In the genomic region with DNA sequence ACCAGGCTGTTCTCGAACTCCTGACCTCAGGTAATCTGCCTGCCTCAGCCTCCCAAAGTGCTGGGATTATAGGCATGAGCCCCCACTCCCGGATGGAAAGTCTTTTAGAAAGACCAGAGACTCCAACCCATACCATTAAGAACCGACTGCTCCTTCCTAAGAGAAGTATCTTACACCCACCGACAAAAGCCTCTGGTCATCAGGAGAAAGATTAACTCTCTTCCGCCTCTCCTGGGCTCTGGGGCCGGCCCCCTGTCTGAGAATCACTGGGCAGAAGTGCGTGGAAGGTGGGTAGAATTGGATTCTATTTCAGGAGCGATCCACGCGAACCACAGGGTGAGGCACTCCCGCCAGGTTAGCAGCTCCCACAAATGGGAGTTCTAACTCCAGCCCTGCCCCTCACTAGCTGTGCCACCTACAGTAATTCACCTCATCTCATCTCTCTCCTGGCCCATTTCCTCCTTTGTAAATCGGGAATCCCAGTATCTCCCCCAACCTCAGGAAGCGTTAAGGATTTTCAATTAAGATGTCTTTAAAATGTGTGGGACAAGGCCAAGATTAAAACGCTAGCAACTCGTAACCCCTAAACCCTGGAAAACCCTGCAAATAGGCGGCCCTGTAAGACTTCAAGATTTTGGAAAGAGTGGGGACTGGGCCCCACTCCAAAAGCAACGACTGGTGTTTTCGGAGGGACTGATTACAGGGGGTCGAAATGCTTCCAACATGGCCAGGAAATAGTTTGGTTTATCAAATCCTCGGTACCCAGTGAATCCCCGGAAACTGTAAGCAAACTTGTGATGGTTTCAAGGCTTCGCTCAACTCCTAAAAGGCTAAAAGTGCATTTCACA, we compare ENCODE assay signal across 9 cellular contexts. TPM values are rescaled to one million over a fixed set of nuclear protein-coding genes. Genes with fewer than 3 reads are reported as not detected.
DNase-seq lines count a peak whose midpoint lies in the region; ATAC-seq and TF ChIP-seq lines count a peak whose summit lies in the region.
"Had no signal": no experiment of that assay in that cellular context is flagged by ENCODE, and none has a peak within 500 bp of the region (broad histone marks: within the 10 kb centered on the region; RNA-seq: fewer than 3 reads in every experiment).

No MANE protein-coding gene starts in this region.

- intact Hi-C loops in breast epithelium (cut with DNase I; ENCODE audit: low total_unique reads) = loop anchor here (5.0 kb wide), 1 partner anchor 201 kb away; the partner anchor contains the start of gene ACTN4

- TF ChIP-seq POLR2A in breast epithelium (IDR thresholded peaks at IDR 0.05) = no peak

- peaks cover 0 to 16% of the 10 kb centered on the region in 2 donors for H3K4me1 ChIP-seq in breast epithelium
- H3K4me1 ChIP-seq in mesodermal cell (ENCODE audit: control insufficient read depth, insufficient read depth, low read length, poor library complexity, severe bottlenecking) = peaks cover 30% of the 10 kb centered on the region

- H3K27ac ChIP-seq in breast epithelium (peak overlapping the region; percentile 100), mesodermal cell (ENCODE audit: low read depth, low read length, severe bottlenecking) (peak overlapping the region; percentile 100)

- H3K4me3 ChIP-seq in breast epithelium (peak overlapping the region; percentile 84 to 98 (median 85)), mesodermal cell (ENCODE audit: extremely low read depth, insufficient read depth, low read length, poor library complexity, severe bottlenecking) (peak overlapping the region; percentile 91)

- no peaks in the 10 kb centered on the region for H3K9me3 ChIP-seq in breast epithelium
- H3K9me3 ChIP-seq in mesodermal cell (ENCODE audit: control insufficient read depth, low read length) = no peaks in the 10 kb centered on the region

- DNase-seq in 8988T = peak; percentile 33
- peak; percentile 54 for DNase-seq in HK-2 (ENCODE audit: unreplicated experiment)
- no peak for DNase-seq in breast epithelium (ENCODE audit: low spot score in 2 of 2)
- no peak for DNase-seq in NCI-H1417 treated with DMSO at 0.1 percent for 48 hours (lab: John Stamatoyannopoulos, UW)
- DNase-seq in activated CD4-positive, alpha-beta T cell treated with anti-CD3 and anti-CD28 coated beads, Interleukin-2, amount 50 U/mL, for 48 hours = no peak
- no peak for DNase-seq in RPMI8226

- H3K36me3 ChIP-seq in breast epithelium (peaks cover 11% of the 10 kb centered on the region), mesodermal cell (ENCODE audit: control insufficient read depth, insufficient read depth, low read length) (peaks cover 54% of the 10 kb centered on the region)

- 21 to 36% methylated on average over 14 to 17 of the region's 22 CpGs for WGBS in mesodermal cell (ENCODE audit: insufficient coverage in 2 of 2), 2 experiments

- ATAC-seq in HG02763 (IDR thresholded peaks at IDR 0.05; ENCODE audit: unreplicated experiment) = no peak

- H3K27me3 ChIP-seq in breast epithelium = no peaks in the 10 kb centered on the region

- no peak for TF ChIP-seq CTCF in breast epithelium (IDR thresholded peaks at IDR 0.05)

RNA-seq across cellular contexts. Expression of gene HNRNPL, which starts 1.3 kb away (rescaled TPM):
- total RNA-seq in breast epithelium = 100 to 1,000 TPM; 164 to 193 (median 168) TPM
- polyA plus RNA-seq in mesodermal cell (2013, experiment 1 of 2) = 472 TPM
- polyA plus RNA-seq in mesodermal cell (2013, experiment 2 of 2) = 471 TPM

RNA-seq across cellular contexts. Expression of gene ECH1, which starts 16.9 kb away (rescaled TPM):
- total RNA-seq in breast epithelium = 100 to 1,000 TPM in 1 of 3 donors, 10 to 100 TPM in 2; 85.8 to 113 (median 93.8) TPM
- 74.5 TPM for polyA plus RNA-seq in mesodermal cell (2013, experiment 1 of 2)
- 66.4 TPM for polyA plus RNA-seq in mesodermal cell (2013, experiment 2 of 2)

RNA-seq across cellular contexts. Expression of gene RINL, which starts 29.6 kb away (rescaled TPM):
- total RNA-seq in breast epithelium = 10 to 100 TPM in 2 of 3 donors, 1 to 10 TPM in 1; 4.5 to 13.0 (median 12.8) TPM
- polyA plus RNA-seq in mesodermal cell (2013, experiment 1 of 2) = 1.9 TPM
- polyA plus RNA-seq in mesodermal cell (2013, experiment 2 of 2) = 2.1 TPM

RNA-seq across cellular contexts. Expression of gene LGALS4, which starts 35.8 kb away (rescaled TPM):
- 10 to 100 TPM in 1 of 3 donors, under 1 TPM in 2; 0.80 to 16.4 (median 0.88) TPM for total RNA-seq in breast epithelium
- polyA plus RNA-seq in mesodermal cell (2013, experiment 1 of 2) = 1.2 TPM
- 0.91 TPM for polyA plus RNA-seq in mesodermal cell (2013, experiment 2 of 2)
- total RNA-seq: dermis microvascular lymphatic vessel endothelial cell had no signal

RNA-seq across cellular contexts. Expression of gene SIRT2, which starts 50.9 kb away (rescaled TPM):
- total RNA-seq in breast epithelium = 10 to 100 TPM; 61.8 to 92.3 (median 88.2) TPM
- 30.0 TPM for polyA plus RNA-seq in mesodermal cell (2013, experiment 1 of 2)
- 33.2 TPM for polyA plus RNA-seq in mesodermal cell (2013, experiment 2 of 2)

Comparison
In these comparisons a context has a peak if more than half of its experiments do, and no peak if none do; other contexts are left out.
1. DNase-seq: peak in 8988T (single experiment) and HK-2 (single experiment); none in breast epithelium (0 of 2), NCI-H1417 treated with DMSO at 0.1 percent for 48 hours (single experiment), activated CD4-positive, alpha-beta T cell treated with anti-CD3 and anti-CD28 coated beads, Interleukin-2, amount 50 U/mL, for 48 hours (0 of 2) and RPMI8226 (single experiment).